13 cellular contexts compared by ENCODE assay signal in the genomic region with DNA sequence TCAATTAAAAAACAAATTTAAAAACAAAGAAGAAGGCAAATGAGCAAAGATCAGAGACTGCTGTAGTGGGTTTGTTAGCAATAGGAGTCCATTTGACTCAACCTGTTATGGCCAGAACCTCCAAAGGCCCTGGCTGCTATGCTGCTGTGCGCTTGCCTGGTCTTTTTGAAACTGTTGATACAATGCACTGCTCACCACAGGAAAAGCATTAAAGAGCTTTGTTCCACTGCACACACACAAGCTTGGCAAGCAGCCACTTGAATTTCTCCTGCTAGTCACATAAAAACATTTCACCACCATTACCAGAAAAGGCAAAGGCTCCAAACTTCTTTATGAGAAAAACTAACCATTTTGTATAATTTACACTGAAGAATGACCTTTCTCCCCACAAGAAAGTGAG.
DNase-seq lines count a peak whose midpoint lies in the region; ATAC-seq, FAIRE-seq and TF ChIP-seq lines count a peak whose summit lies in the region.
"Had no signal": no experiment of that assay in that cellular context is flagged by ENCODE, and none has a peak within 500 bp of the region (broad histone marks: within the 10 kb centered on the region; RNA-seq: fewer than 3 reads in every experiment).

No MANE protein-coding gene starts in this region.

- no peak overlapping the region for H3K4me3 ChIP-seq in breast epithelium
- no peak overlapping the region for H3K4me3 ChIP-seq in GM12878
- no peak overlapping the region for H3K4me3 ChIP-seq in heart left ventricle

- DNase-seq in MCF 10A (ENCODE audit: unreplicated experiment) (peak; percentile 7), breast epithelium (ENCODE audit: low spot score in 2 of 2) (no peak), GM12878 (ENCODE audit: low read depth, low spot score) (no peak), kidney tubule cell (ENCODE audit: low spot score) (peak; percentile 44), CD14-positive monocyte (ENCODE audit: low spot score) (no peak), immature natural killer cell (no peak), heart left ventricle (no peak)
- DNase-seq: activated CD4-positive, alpha-beta T cell treated with anti-CD3 and anti-CD28 coated beads for 48 hours; activated gamma-delta T cell treated with Interleukin-2 at 50 U/mL for 16 hours; naive thymus-derived CD8-positive, alpha-beta T cell; NCI-H526 had no signal

- H3K27me3 ChIP-seq in breast epithelium (no peaks in the 10 kb centered on the region), GM12878 (replicated peaks in 1 of 2; ENCODE audit: control insufficient read depth in 2 of 2, insufficient read depth in 2 of 2, low read length in 1 of 2) (no peaks in the 10 kb centered on the region), heart left ventricle (no peaks in the 10 kb centered on the region)

- no TSS peak for BruUV-seq in MCF 10A (replicated peaks; lab: Mats Ljungman, UMichigan)
- no TSS peak for BruUV-seq in GM12878 (replicated peaks; lab: Mats Ljungman, UMichigan)

- POLR2A ChIA-PET in MCF 10A (lab: Yijun Ruan, JAX): no interaction called here
- POLR2A ChIA-PET in GM12878 (lab: Charles Lee): no interaction called here

- no peaks in the 10 kb centered on the region for H3K4me1 Mint-ChIP-seq in MCF 10A (ENCODE audit: insufficient read depth, unreplicated experiment)
- H3K4me1 Mint-ChIP-seq in CD14-positive monocyte: no peaks in the 10 kb centered on the region
- no peaks in the 10 kb centered on the region for H3K4me1 Mint-ChIP-seq in immature natural killer cell
- H3K4me1 Mint-ChIP-seq: naive thymus-derived CD8-positive, alpha-beta T cell; stimulated activated effector memory CD8-positive, alpha-beta T cell treated with anti-CD3 and anti-CD28 coated beads, Interleukin-12 subunit alpha, Interleukin-12 subunit beta, amount 100 ng/mL, for 72 hours had no signal

- intact Hi-C loops in MCF 10A (cut with micrococcal nuclease) (no loop called here), breast epithelium (cut with DNase I; ENCODE audit: low total_unique reads) (no loop called here), GM12878 (cut with micrococcal nuclease; ENCODE audit: unreplicated experiment) (no loop called here), CD14-positive monocyte (cut with micrococcal nuclease) (no loop called here), heart left ventricle (cut with DNase I) (no loop called here)

- H3K27ac Mint-ChIP-seq in MCF 10A (ENCODE audit: low read depth, unreplicated experiment) (no peak overlapping the region), CD14-positive monocyte (no peak overlapping the region), immature natural killer cell (no peak overlapping the region)
- H3K27ac Mint-ChIP-seq: naive thymus-derived CD8-positive, alpha-beta T cell; stimulated activated effector memory CD8-positive, alpha-beta T cell treated with anti-CD3 and anti-CD28 coated beads, Interleukin-12 subunit alpha, Interleukin-12 subunit beta, amount 100 ng/mL, for 72 hours had no signal

- in situ Hi-C loops in GM12878 (cut with MboI): no loop called here

- WGBS in GM12878 (ENCODE audit: insufficient coverage, insufficient replicate concordance, low lambda C conversion rate, missing lambda C conversion rate): 38% methylated on average over 1 of the region's 1 CpG
- whole genome bisulfite sequencing in heart left ventricle, 4 donors: 35 to 63% (median 44%) methylated on average over 1 of the region's 1 CpG

- H3K9me3 Mint-ChIP-seq in MCF 10A (ENCODE audit: unreplicated experiment) (no peaks in the 10 kb centered on the region), CD14-positive monocyte (peaks cover 0 to 16% (median 4%) of the 10 kb centered on the region in 7 donors), immature natural killer cell (peaks cover 0 to 29% (median 10%) of the 10 kb centered on the region in 6 donors)

- peak overlapping the region in 1 of 2 donors; percentile 82 for H3K27ac ChIP-seq in breast epithelium
- no peak overlapping the region for H3K27ac ChIP-seq in GM12878 (ENCODE audit: control insufficient read depth, insufficient read depth)
- peak overlapping the region in 1 of 12 donors; percentile 73 for H3K27ac ChIP-seq in heart left ventricle

- H3K4me1 ChIP-seq in breast epithelium (no peaks in the 10 kb centered on the region), GM12878 (ENCODE audit: control insufficient read depth, insufficient read depth, low read length) (no peaks in the 10 kb centered on the region), heart left ventricle (no peaks in the 10 kb centered on the region)

- H3K36me3 ChIP-seq in breast epithelium: no peaks in the 10 kb centered on the region
- H3K36me3 ChIP-seq in GM12878 (ENCODE audit: control insufficient read depth in 2 of 2, insufficient read depth in 2 of 2, low read length in 1 of 2): no peaks in the 10 kb centered on the region
- no peaks in the 10 kb centered on the region for H3K36me3 ChIP-seq in heart left ventricle

- peak; percentile 70 for ATAC-seq in GM12878
- no peak for ATAC-seq in GM18909 (IDR thresholded peaks at IDR 0.05; ENCODE audit: poor library complexity, unreplicated experiment)
- ATAC-seq in heart left ventricle: no peak
- ATAC-seq: naive thymus-derived CD8-positive, alpha-beta T cell; stimulated activated effector memory CD8-positive, alpha-beta T cell treated with anti-CD3 and anti-CD28 coated beads, Interleukin-12 subunit alpha, Interleukin-12 subunit beta, amount 100 ng/mL, for 72 hours had no signal

- no peaks in the 10 kb centered on the region for H3K79me2 ChIP-seq in GM12878 (ENCODE audit: control insufficient read depth, insufficient read depth, low read length)

- no peak for FAIRE-seq in GM12878 (lab: Jason Lieb, UNC)

- H3K4me3 Mint-ChIP-seq in MCF 10A (ENCODE audit: unreplicated experiment) (no peak overlapping the region), CD14-positive monocyte (no peak overlapping the region), immature natural killer cell (no peak overlapping the region)
- H3K4me3 Mint-ChIP-seq: naive thymus-derived CD8-positive, alpha-beta T cell; stimulated activated effector memory CD8-positive, alpha-beta T cell treated with anti-CD3 and anti-CD28 coated beads, Interleukin-12 subunit alpha, Interleukin-12 subunit beta, amount 100 ng/mL, for 72 hours had no signal

- no peak overlapping the region for H2AFZ ChIP-seq in GM12878 (ENCODE audit: control insufficient read depth, low read depth, low read length)

- SMC1A ChIA-PET in GM12878 (lab: Charles Lee; ENCODE audit: uncharacterized antibody, unreplicated experiment): interaction anchor here (0.8 to 1.0 kb wide), 4 partner anchors 34 to 103 kb away, joined by 3 to 6 read pairs (median 4); no protein-coding TSS in a partner anchor

- no peaks in the 10 kb centered on the region for H3K27me3 Mint-ChIP-seq in MCF 10A (ENCODE audit: insufficient read depth, unreplicated experiment)
- no peaks in the 10 kb centered on the region for H3K27me3 Mint-ChIP-seq in CD14-positive monocyte (ENCODE audit: low read depth in 3 of 3)
- no peaks in the 10 kb centered on the region for H3K27me3 Mint-ChIP-seq in immature natural killer cell (ENCODE audit: low read depth in 3 of 3)

- TF ChIP-seq EP300 in GM12878 (IDR thresholded peaks at IDR 0.05; ENCODE audit: borderline replicate concordance in 1 of 2, control insufficient read depth in 1 of 2, low read depth in 2 of 2, low read length in 2 of 2): no peak

- H4K20me1 ChIP-seq in GM12878 (ENCODE audit: control insufficient read depth, insufficient read depth): no peaks in the 10 kb centered on the region

- TF ChIP-seq POLR2A in breast epithelium (IDR thresholded peaks at IDR 0.05): no peak
- TF ChIP-seq POLR2A in GM12878 (IDR thresholded peaks at IDR 0.05; ENCODE audit: low read depth, low read length): no peak
- no peak for TF ChIP-seq POLR2A in heart left ventricle (IDR thresholded peaks at IDR 0.05)

- H3K9ac ChIP-seq in GM12878 (ENCODE audit: control insufficient read depth, insufficient read depth, low read length): no peak overlapping the region

- no peaks in the 10 kb centered on the region for H3K36me3 Mint-ChIP-seq in MCF 10A (ENCODE audit: insufficient read depth, unreplicated experiment)
- no peaks in the 10 kb centered on the region for H3K36me3 Mint-ChIP-seq in CD14-positive monocyte
- no peaks in the 10 kb centered on the region for H3K36me3 Mint-ChIP-seq in immature natural killer cell
- H3K36me3 Mint-ChIP-seq: stimulated activated effector memory CD8-positive, alpha-beta T cell treated with anti-CD3 and anti-CD28 coated beads, Interleukin-12 subunit alpha, Interleukin-12 subunit beta, amount 100 ng/mL, for 72 hours had no signal

- CTCF ChIA-PET in MCF 10A (lab: Yijun Ruan, JAX) (no interaction called here), GM12878 (lab: Yijun Ruan, JAX) (interaction anchor here (0.8 to 1.3 kb wide), 3 partner anchors 29 to 49 kb away, joined by 3 to 7 read pairs (median 4); no protein-coding TSS in a partner anchor)

- H3K4me2 ChIP-seq in GM12878 (ENCODE audit: control insufficient read depth, insufficient read depth): no peak overlapping the region

- TF ChIP-seq CTCF in MCF 10A (IDR thresholded peaks at IDR 0.05; ENCODE audit: unreplicated experiment): no peak
- no peak for TF ChIP-seq CTCF in breast epithelium (IDR thresholded peaks at IDR 0.05)
- TF ChIP-seq CTCF in GM12878 (IDR thresholded peaks at IDR 0.05 in 2 of 3, conservative IDR thresholded peaks at IDR 0.05 in 1 of 3; ENCODE audit: control insufficient read depth in 2 of 3, extremely low read depth in 1 of 3, insufficient read depth in 1 of 3, low read depth in 3 of 3, low read length in 3 of 3): no peak
- TF ChIP-seq CTCF in CD14-positive monocyte (IDR thresholded peaks at IDR 0.05): no peak
- TF ChIP-seq CTCF in heart left ventricle (IDR thresholded peaks at IDR 0.05): no peak

- RAD21 ChIA-PET in GM12878 (lab: Charles Lee; ENCODE audit: unreplicated experiment): interaction anchor here (0.6 to 1.2 kb wide), 3 partner anchors 23 to 53 kb away, joined by 3 to 4 read pairs (median 4); no protein-coding TSS in a partner anchor

- no peaks in the 10 kb centered on the region for H3K9me3 ChIP-seq in breast epithelium
- no peaks in the 10 kb centered on the region for H3K9me3 ChIP-seq in GM12878 (replicated peaks; ENCODE audit: control insufficient read depth, insufficient read depth, low read length)
- no peaks in the 10 kb centered on the region for H3K9me3 ChIP-seq in heart left ventricle

- TF ChIP-seq RAD21 in GM12878 (IDR thresholded peaks at IDR 0.05; ENCODE audit: insufficient read depth, low read depth, low read length): no peak

TF ChIP-seq in GM12878, 131 proteins besides CTCF, POLR2A, EP300 and RAD21 (continues in another document):
- no peak for TF ChIP-seq CREM (IDR thresholded peaks at IDR 0.05; ENCODE audit: low read depth)

Comparison
In these comparisons a context has a peak if more than half of its experiments do, and no peak if none do; other contexts are left out.
1. DNase-seq: peak in MCF 10A (single experiment) and kidney tubule cell (single experiment); none in breast epithelium (0 of 2), GM12878 (single experiment), CD14-positive monocyte (single experiment), immature natural killer cell (0 of 3) and heart left ventricle (0 of 5).